Comparison of ENCODE assay signal across 1 cellular context in genomic region chr2:108629417-108629816, GRCh38.
TF ChIP-seq lines count a peak whose summit lies in the region.

No MANE protein-coding gene starts in this region.

TF ChIP-seq in HepG2, 621 proteins besides CTCF, POLR2A, EP300 and RAD21 (continued from another document):
- TF ChIP-seq REPIN1 (CRISPR knock-in tag; IDR thresholded peaks at IDR 0.05; ENCODE audit: borderline replicate concordance, low read depth) (no peak), POLR2AphosphoS5 (IDR thresholded peaks at IDR 0.05; ENCODE audit: low read depth, low read length) (no peak), MIXL1 (CRISPR knock-in tag; IDR thresholded peaks at IDR 0.05) (no peak), ZNF274 (CRISPR knock-in tag; IDR thresholded peaks at IDR 0.05) (no peak), ZNF10 (CRISPR knock-in tag; IDR thresholded peaks at IDR 0.05; ENCODE audit: borderline replicate concordance, low read depth) (no peak), ZNF770 (CRISPR knock-in tag; IDR thresholded peaks at IDR 0.05) (no peak), RFX5 (IDR thresholded peaks at IDR 0.05; ENCODE audit: low read depth, low read length) (no peak), KDM4B (CRISPR knock-in tag; IDR thresholded peaks at IDR 0.05) (no peak)
